ENCODE assay signal across 18 cellular contexts in genomic region chr3:174675426-174675825, GRCh38.
"Had no signal": no experiment of that assay in that cellular context is flagged by ENCODE, and none has a peak within 500 bp of the region (broad histone marks: within the 10 kb centered on the region; RNA-seq: fewer than 3 reads in every experiment).

No MANE protein-coding gene starts in this region.

- DNase-seq: dorsolateral prefrontal cortex; effector CD4-positive, alpha-beta T cell; islet precursor cell; kidney glomerular epithelial cell; left ventricle myocardium superior; lower lobe of right lung; natural killer cell; pancreas; right lobe of liver; small intestine; stimulated activated CD4-positive, alpha-beta T cell treated with anti-CD3 and anti-CD28 coated beads, Interleukin-15, amount 100 ng/mL, for 24 hours; stimulated activated CD4-positive, alpha-beta T cell treated with anti-CD3 and anti-CD28 coated beads, Interleukin-2, amount 100 ng/mL, for 48 hours; stimulated activated naive B cell treated with anti-CD40 and anti-IgM and Interleukin-4, amounts not matched to agents 10 μg/mL and 1 μg/mL and 100 μg/mL, for 72 hours; thyroid gland; trophoblast cell had no signal

- H3K9me3 ChIP-seq: lower lobe of right lung, neutrophil, pancreas, right lobe of liver, suprapubic skin, thyroid gland, vagina had no signal

- H3K27ac ChIP-seq: dorsolateral prefrontal cortex, lower lobe of right lung, neutrophil, pancreas, right lobe of liver, suprapubic skin, thyroid gland, vagina had no signal

- H3K27me3 ChIP-seq: dorsolateral prefrontal cortex, neutrophil, pancreas, right lobe of liver, suprapubic skin, thyroid gland, vagina had no signal

- H3K36me3 ChIP-seq: lower lobe of right lung, neutrophil, pancreas, right lobe of liver, suprapubic skin, thyroid gland, vagina had no signal

- H3K4me3 ChIP-seq: dorsolateral prefrontal cortex, lower lobe of right lung, pancreas, right lobe of liver, suprapubic skin, thyroid gland, vagina had no signal

- ATAC-seq: left ventricle myocardium superior; lower lobe of right lung; natural killer cell; pancreas; right lobe of liver; stimulated activated naive B cell treated with anti-CD40 and anti-IgM and Interleukin-4, amounts not matched to agents 10 μg/mL and 1 μg/mL and 100 μg/mL, for 72 hours had no signal

- H3K4me1 ChIP-seq: lower lobe of right lung, pancreas, right lobe of liver, suprapubic skin, thyroid gland, vagina had no signal
